Comparison of ENCODE assay signal across 10 cellular contexts in genomic region chr17:81118308-81119221, GRCh38. TPM values are rescaled to one million over a fixed set of nuclear protein-coding genes. Genes with fewer than 3 reads are reported as not detected.
A peak's percentile ranks its signal among the peaks of the same experiment; 100 is the strongest.
DNase-seq lines count a peak whose midpoint lies in the region; ATAC-seq and TF ChIP-seq lines count a peak whose summit lies in the region.
"Had no signal": no experiment of that assay in that cellular context is flagged by ENCODE, and none has a peak within 500 bp of the region (broad histone marks: within the 10 kb centered on the region; RNA-seq: fewer than 3 reads in every experiment).

No MANE protein-coding gene starts in this region.

- ATAC-seq in WTC11: no peak
- no peak for ATAC-seq in stimulated activated effector memory CD8-positive, alpha-beta T cell treated with anti-CD3 and anti-CD28 coated beads, Interleukin-12 subunit alpha, Interleukin-12 subunit beta, amount 100 ng/mL, for 72 hours
- no peak for ATAC-seq in HG03378 (IDR thresholded peaks at IDR 0.05; ENCODE audit: unreplicated experiment)
- no peak for ATAC-seq in GM18867 (IDR thresholded peaks at IDR 0.05; ENCODE audit: unreplicated experiment)

- peak overlapping the region; percentile 62 for H3K4me3 Mint-ChIP-seq in WTC11
- peak overlapping the region; percentile 62 for H3K4me3 Mint-ChIP-seq in stimulated activated effector memory CD8-positive, alpha-beta T cell treated with anti-CD3 and anti-CD28 coated beads, Interleukin-12 subunit alpha, Interleukin-12 subunit beta, amount 100 ng/mL, for 72 hours

- no peaks in the 10 kb centered on the region for H3K9me3 Mint-ChIP-seq in WTC11
- no peaks in the 10 kb centered on the region for H3K9me3 Mint-ChIP-seq in stimulated activated effector memory CD8-positive, alpha-beta T cell treated with anti-CD3 and anti-CD28 coated beads, Interleukin-12 subunit alpha, Interleukin-12 subunit beta, amount 100 ng/mL, for 72 hours

- H3K4me1 Mint-ChIP-seq in WTC11: no peaks in the 10 kb centered on the region
- peaks cover 11% of the 10 kb centered on the region for H3K4me1 Mint-ChIP-seq in stimulated activated effector memory CD8-positive, alpha-beta T cell treated with anti-CD3 and anti-CD28 coated beads, Interleukin-12 subunit alpha, Interleukin-12 subunit beta, amount 100 ng/mL, for 72 hours

- peak; percentile 34 for DNase-seq in NCI-H146 (lab: John Stamatoyannopoulos, UW)
- no peak for DNase-seq in NCI-H146 treated with DMSO at 0.1 percent for 48 hours (lab: John Stamatoyannopoulos, UW; ENCODE audit: unreplicated experiment)
- DNase-seq in WTC11 (ENCODE audit: low spot score): no peak
- DNase-seq in fibroblast of the aortic adventitia (ENCODE audit: low read depth): no peak
- no peak for DNase-seq in stimulated activated effector memory CD8-positive, alpha-beta T cell treated with anti-CD3 and anti-CD28 coated beads, Interleukin-12 subunit alpha, Interleukin-12 subunit beta, amount 100 ng/mL, for 72 hours (ENCODE audit: low spot score in 2 of 2)
- DNase-seq in SHP77 treated with DMSO at 0.1 percent for 48 hours (lab: John Stamatoyannopoulos, UW): no peak
- DNase-seq: MV-4-11 had no signal

- H3K4me3 ChIP-seq in fibroblast of the aortic adventitia (ENCODE audit: low read depth, low read length): peak overlapping the region; percentile 71
- H3K4me3 ChIP-seq: lung had no signal

- no peak for TF ChIP-seq CTCF in WTC11 (IDR thresholded peaks at IDR 0.05)
- no peak for TF ChIP-seq CTCF in fibroblast of the aortic adventitia (IDR thresholded peaks at IDR 0.05; ENCODE audit: insufficient read depth, low read length)

- no peaks in the 10 kb centered on the region for H3K36me3 Mint-ChIP-seq in WTC11
- peaks cover 7% of the 10 kb centered on the region for H3K36me3 Mint-ChIP-seq in stimulated activated effector memory CD8-positive, alpha-beta T cell treated with anti-CD3 and anti-CD28 coated beads, Interleukin-12 subunit alpha, Interleukin-12 subunit beta, amount 100 ng/mL, for 72 hours

- CTCF ChIA-PET in WTC11 (lab: Charles Lee): interaction anchor here (1.8 to 2.9 kb wide), 2 partner anchors 130 to 366 kb away, joined by 5 to 10 read pairs; no protein-coding TSS in a partner anchor

- no peak overlapping the region for H3K27ac Mint-ChIP-seq in WTC11
- H3K27ac Mint-ChIP-seq in stimulated activated effector memory CD8-positive, alpha-beta T cell treated with anti-CD3 and anti-CD28 coated beads, Interleukin-12 subunit alpha, Interleukin-12 subunit beta, amount 100 ng/mL, for 72 hours: no peak overlapping the region

- peaks cover 4% of the 10 kb centered on the region for H3K27me3 Mint-ChIP-seq in WTC11 (ENCODE audit: low read depth)

- POLR2A ChIA-PET in WTC11 (lab: Charles Lee): no interaction called here

TF ChIP-seq in WTC11, 78 proteins besides CTCF, POLR2A, EP300 and RAD21:
- TF ChIP-seq ARID4B (CRISPR knock-in tag; IDR thresholded peaks at IDR 0.05; ENCODE audit: borderline replicate concordance) (0 out of 2 replicates have a peak, but pooled peaks have one; percentile 5), TP53 (CRISPR knock-in tag; IDR thresholded peaks at IDR 0.05) (no peak)

RNA-seq across cellular contexts. Expression of gene PVALEF, which starts 46.7 kb away (rescaled TPM):
- total RNA-seq in WTC11 (2021): not detected in 3 replicates
- total RNA-seq in fibroblast of the aortic adventitia (ENCODE audit: low replicate concordance): not detected in 2 replicates
- total RNA-seq: lung had no signal

RNA-seq across cellular contexts. Expression of gene AATK, which starts 47.5 kb away (rescaled TPM):
- total RNA-seq in WTC11 (2021) (2.9 to 4.4 TPM (median 3.0 TPM) in 3 replicates), fibroblast of the aortic adventitia (ENCODE audit: low replicate concordance) (0.16 and 0.18 TPM in 2 replicates)
